ENCODE assay signal across 8 cellular contexts in genomic region chr2:9422321-9423099, GRCh38. TPM values are rescaled to one million over a fixed set of nuclear protein-coding genes. Genes with fewer than 3 reads are reported as not detected.
DNase-seq lines count a peak whose midpoint lies in the region; ATAC-seq and TF ChIP-seq lines count a peak whose summit lies in the region.

No MANE protein-coding gene starts in this region.

- peak overlapping the region; percentile 98 for H3K4me2 ChIP-seq in HCT116 (ENCODE audit: low read length)

- no peaks in the 10 kb centered on the region for H3K9me2 ChIP-seq in HCT116 (ENCODE audit: insufficient read depth)

- no peaks in the 10 kb centered on the region for H4K20me1 ChIP-seq in HCT116 (ENCODE audit: insufficient read depth)

- 0 out of 4 replicates have a peak, but pooled peaks cover 0 to 2% of the 10 kb centered on the region in 2 experiments for H3K36me3 ChIP-seq in HCT116 (ENCODE audit: control insufficient read depth in 1 of 2, insufficient read depth in 2 of 2, low read length in 2 of 2)

- ATAC-seq in HCT116, result peak; percentile 62

- TF ChIP-seq POLR2A in HCT116 (IDR thresholded peaks at IDR 0.05; ENCODE audit: borderline replicate concordance, extremely low read depth, insufficient read depth, insufficient read length), result no peak

- DNase-seq in GM13977 (ENCODE audit: low spot score) (peak; percentile 62), HCT116 (ENCODE audit: low read depth, low spot score) (peak; percentile 18), M059J (ENCODE audit: low read depth) (peak; percentile 39), medulla oblongata (ENCODE audit: extremely low spot score) (peak; percentile 76), NCI-H1436 (lab: John Stamatoyannopoulos, UW) (no peak)
- DNase-seq in activated CD4-positive, alpha-beta T cell treated with anti-CD3 and anti-CD28 coated beads, Interleukin-2, amount 10 ng/mL, durations not matched to agents 7 days and 5 days, result peak; percentile 58
- DNase-seq in effector CD4-positive, alpha-beta T cell, result peak; percentile 24
- peak; percentile 33 for DNase-seq in stimulated activated CD8-positive, alpha-beta memory T cell treated with anti-CD3 and anti-CD28 coated beads, Interleukin-12 subunit alpha, Interleukin-12 subunit beta, amount 100 ng/mL, for 24 hours (ENCODE audit: extremely low read depth)

- peak overlapping the region; percentile 99 for H3K9ac ChIP-seq in HCT116 (ENCODE audit: low read length)

- BruUV-seq in HCT116 (replicated peaks; lab: Mats Ljungman, UMichigan), result no TSS peak

- H3K9me3 Mint-ChIP-seq in activated CD4-positive, alpha-beta T cell treated with anti-CD3 and anti-CD28 coated beads, Interleukin-2, amount 10 ng/mL, durations not matched to agents 7 days and 5 days, result no peaks in the 10 kb centered on the region

- CTCF ChIA-PET in HCT116 (lab: Charles Lee), result interaction anchor here (0.8 kb wide), 1 partner anchor 283 kb away, joined by 3 read pairs; no protein-coding TSS in a partner anchor
- CTCF ChIA-PET in activated CD4-positive, alpha-beta T cell treated with anti-CD3 and anti-CD28 coated beads, Interleukin-2, amount 10 ng/mL, durations not matched to agents 7 days and 5 days (lab: Charles Lee), result interaction anchor here (1.0 to 1.3 kb wide), 3 partner anchors 9 to 11 kb away, joined by 3 to 6 read pairs (median 4); no protein-coding TSS in a partner anchor

- H3K36me3 Mint-ChIP-seq in activated CD4-positive, alpha-beta T cell treated with anti-CD3 and anti-CD28 coated beads, Interleukin-2, amount 10 ng/mL, durations not matched to agents 7 days and 5 days (ENCODE audit: low read depth), result peaks cover 31% of the 10 kb centered on the region

- no peak overlapping the region for H3K27ac Mint-ChIP-seq in activated CD4-positive, alpha-beta T cell treated with anti-CD3 and anti-CD28 coated beads, Interleukin-2, amount 10 ng/mL, durations not matched to agents 7 days and 5 days

- peaks cover 37% of the 10 kb centered on the region for H3K4me1 Mint-ChIP-seq in activated CD4-positive, alpha-beta T cell treated with anti-CD3 and anti-CD28 coated beads, Interleukin-2, amount 10 ng/mL, durations not matched to agents 7 days and 5 days

- peak overlapping the region; percentile 84 for H3K27ac ChIP-seq in HCT116 (ENCODE audit: low read depth, low read length)

- no peaks in the 10 kb centered on the region for H3K9me3 ChIP-seq in HCT116 (ENCODE audit: control insufficient read depth in 1 of 2, insufficient read depth in 1 of 2, low read depth in 1 of 2, low read length in 2 of 2)

- peaks cover 70% of the 10 kb centered on the region for H3K79me2 ChIP-seq in HCT116 (ENCODE audit: insufficient read depth, low read length)

- POLR2A ChIA-PET in HCT116 (lab: Charles Lee), result interaction anchor here (1.3 kb wide), 1 partner anchor 36 kb away, joined by 4 read pairs; no protein-coding TSS in a partner anchor
- POLR2A ChIA-PET in activated CD4-positive, alpha-beta T cell treated with anti-CD3 and anti-CD28 coated beads, Interleukin-2, amount 10 ng/mL, durations not matched to agents 7 days and 5 days (lab: Charles Lee), result interaction anchor here (0.7 kb wide), 1 partner anchor 9 kb away, joined by 3 read pairs; no protein-coding TSS in a partner anchor

- RAD21 ChIA-PET in HCT116 (lab: Charles Lee; ENCODE audit: low non-redundant PET in 1 of 2, low total read pairs in 2 of 2, uncharacterized antibody in 2 of 2, unreplicated experiment in 2 of 2), result interaction anchor here in 1 of 2 experiments (0.6 kb wide), 1 partner anchor 36 kb away, joined by 3 read pairs; no protein-coding TSS in a partner anchor

- in situ Hi-C loops in GM13977 (cut with MboI; ENCODE audit: low pct_unique_long_range_greater_than_20kb, low sequenced_read_pairs, unreplicated experiment), result no loop called here

- no peaks in the 10 kb centered on the region for H3K27me3 ChIP-seq in HCT116 (ENCODE audit: insufficient read depth, low read length)

- no peak overlapping the region for H3K4me3 Mint-ChIP-seq in activated CD4-positive, alpha-beta T cell treated with anti-CD3 and anti-CD28 coated beads, Interleukin-2, amount 10 ng/mL, durations not matched to agents 7 days and 5 days

- peak overlapping the region; percentile 57 to 99 for H3K4me3 ChIP-seq in HCT116 (replicated peaks in 1 of 2; ENCODE audit: low read depth in 1 of 2, low read length in 2 of 2)

- intact Hi-C loops in HCT116 (cut with micrococcal nuclease), result loop anchor here (1.0 kb wide), 2 partner anchors 35 to 280 kb away; no protein-coding TSS in a partner anchor

- H3K27me3 Mint-ChIP-seq in activated CD4-positive, alpha-beta T cell treated with anti-CD3 and anti-CD28 coated beads, Interleukin-2, amount 10 ng/mL, durations not matched to agents 7 days and 5 days, result no peaks in the 10 kb centered on the region

- TF ChIP-seq RAD21 in HCT116 (IDR thresholded peaks at IDR 0.05; ENCODE audit: low read depth), result no peak

- H2AFZ ChIP-seq in HCT116 (ENCODE audit: low read depth, low read length, poor library complexity, severe bottlenecking), result no peak overlapping the region

- peaks cover 13 to 22% of the 10 kb centered on the region in 2 experiments; a peak in 3 of 4 replicates for H3K4me1 ChIP-seq in HCT116 (ENCODE audit: control insufficient read depth in 1 of 2, insufficient read depth in 2 of 2, low read length in 2 of 2)

- TF ChIP-seq CTCF in GM13977 (IDR thresholded peaks at IDR 0.05; ENCODE audit: extremely low read depth, insufficient read depth, missing control alignments) (no peak), HCT116 (IDR thresholded peaks at IDR 0.05 in 2 of 3, conservative IDR thresholded peaks at IDR 0.05 in 1 of 3; ENCODE audit: borderline replicate concordance in 1 of 3, insufficient read depth in 1 of 3, low read depth in 2 of 3, low read length in 2 of 3) (no peak)

TF ChIP-seq in HCT116, 20 proteins besides CTCF, POLR2A, EP300 and RAD21:
- TF ChIP-seq YY1 (IDR thresholded peaks at IDR 0.05; ENCODE audit: extremely low read depth, insufficient replicate concordance, low read depth, low read length) (no peak), FOSL1 (IDR thresholded peaks at IDR 0.05; ENCODE audit: low read depth) (no peak), ZNF274 (IDR thresholded peaks at IDR 0.05; ENCODE audit: low read depth, low read length) (no peak), TCF7L2 (IDR thresholded peaks at IDR 0.05; ENCODE audit: borderline replicate concordance, extremely low read depth, insufficient read depth, insufficient read length) (no peak), CBX3 (IDR thresholded peaks at IDR 0.05; ENCODE audit: low read depth) (no peak), SIN3A (IDR thresholded peaks at IDR 0.05; ENCODE audit: low read depth) (peak; percentile 17; the same call in 1 of the 2 replicates), JUND (IDR thresholded peaks at IDR 0.05) (no peak), EZH2phosphoT487 (IDR thresholded peaks at IDR 0.05; ENCODE audit: borderline replicate concordance) (no peak), MAX (IDR thresholded peaks at IDR 0.05) (peak; percentile 50), SRF (IDR thresholded peaks at IDR 0.05; ENCODE audit: low read depth) (no peak), REST (IDR thresholded peaks at IDR 0.05; ENCODE audit: low read depth) (no peak)

RNA-seq across cellular contexts. Expression of gene ITGB1BP1, which starts 0.8 kb away (rescaled TPM):
- 86.9 TPM for total RNA-seq in HCT116 (2021; ENCODE audit: unreplicated experiment)
- polyA plus RNA-seq in HCT116 (2012), result 31.8 and 49.5 TPM in 2 replicates
- total RNA-seq in M059J (2014; rRNA removed; shearing (Covaris generic)), result 34.3 and 55.3 TPM in 2 replicates
- total RNA-seq in activated CD4-positive, alpha-beta T cell treated with anti-CD3 and anti-CD28 coated beads, Interleukin-2, amount 10 ng/mL, durations not matched to agents 7 days and 5 days, result 100 to 1,000 TPM in 1 of 2 experiments, 10 to 100 TPM in 1; 93.9 to 104 TPM

RNA-seq across cellular contexts. Expression of gene CPSF3, which starts 0.9 kb away (rescaled TPM):
- total RNA-seq in HCT116 (2021; ENCODE audit: unreplicated experiment), result 68.5 TPM
- 43.9 and 55.0 TPM in 2 replicates for polyA plus RNA-seq in HCT116 (2012)
- 75.3 and 79.0 TPM in 2 replicates for total RNA-seq in M059J (2014; rRNA removed; shearing (Covaris generic))
- total RNA-seq in activated CD4-positive, alpha-beta T cell treated with anti-CD3 and anti-CD28 coated beads, Interleukin-2, amount 10 ng/mL, durations not matched to agents 7 days and 5 days, result 10 to 100 TPM; 46.9 to 58.2 TPM

RNA-seq across cellular contexts. Expression of gene IAH1, which starts 51.8 kb away (rescaled TPM):
- 35.1 TPM for total RNA-seq in HCT116 (2021; ENCODE audit: unreplicated experiment)
- polyA plus RNA-seq in HCT116 (2012), result 32.1 and 38.1 TPM in 2 replicates
- 46.9 and 62.4 TPM in 2 replicates for total RNA-seq in M059J (2014; rRNA removed; shearing (Covaris generic))
- 10 to 100 TPM; 58.1 to 64.4 TPM for total RNA-seq in activated CD4-positive, alpha-beta T cell treated with anti-CD3 and anti-CD28 coated beads, Interleukin-2, amount 10 ng/mL, durations not matched to agents 7 days and 5 days
